26 cellular contexts compared by ENCODE assay signal in the genomic region with DNA sequence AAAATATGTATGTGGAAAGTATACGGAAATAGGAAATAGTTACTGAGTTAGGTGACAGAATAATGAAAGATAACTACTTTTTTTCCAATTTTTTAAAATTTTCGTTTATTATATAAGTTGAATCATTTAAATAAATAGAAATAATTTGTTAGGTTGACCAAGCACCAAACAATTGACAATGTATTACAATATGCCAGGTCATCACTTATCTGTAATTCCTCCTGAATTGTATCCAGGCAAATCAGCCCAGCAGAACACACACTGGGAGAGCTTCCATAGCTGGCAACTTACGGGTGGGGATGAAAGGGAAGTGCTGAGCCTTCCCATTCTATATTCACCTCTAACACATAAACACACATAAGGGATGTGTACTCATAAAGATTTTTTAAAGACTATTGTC. TPM values are rescaled to one million over a fixed set of nuclear protein-coding genes. Genes with fewer than 3 reads are reported as not detected.
DNase-seq lines count a peak whose midpoint lies in the region; ATAC-seq, FAIRE-seq and TF ChIP-seq lines count a peak whose summit lies in the region.
"Had no signal": no experiment of that assay in that cellular context is flagged by ENCODE, and none has a peak within 500 bp of the region (broad histone marks: within the 10 kb centered on the region; RNA-seq: fewer than 3 reads in every experiment).

No MANE protein-coding gene starts in this region.

- FAIRE-seq in HepG2 (lab: Jason Lieb, UNC) (no peak), K562 (lab: Jason Lieb, UNC) (no peak)
- FAIRE-seq: GM12878, GM12892, GM18507, GM19239 had no signal

- H3K36me3 ChIP-seq in HepG2 (replicated peaks in 1 of 2; ENCODE audit: control insufficient read depth in 1 of 2, insufficient read depth in 2 of 2, low read length in 2 of 2) (no peaks in the 10 kb centered on the region), right lobe of liver (no peaks in the 10 kb centered on the region), K562 (ENCODE audit: control insufficient read depth, insufficient read depth, low read length) (no peaks in the 10 kb centered on the region), hepatocyte (replicated peaks; ENCODE audit: insufficient read depth, low read depth) (no peaks in the 10 kb centered on the region)
- H3K36me3 ChIP-seq: BE2C, BLaER1 had no signal

- TF ChIP-seq EP300 in HepG2 (IDR thresholded peaks at IDR 0.05; ENCODE audit: low read depth in 2 of 2, low read length in 2 of 2) (no peak), HepG2 (CRISPR knock-in tag; IDR thresholded peaks at IDR 0.05; ENCODE audit: borderline replicate concordance) (no peak), K562 (IDR thresholded peaks at IDR 0.05; ENCODE audit: low read length) (no peak)

- no peaks in the 10 kb centered on the region for H3K36me3 Mint-ChIP-seq in HFFc6 (ENCODE audit: low read depth)
- H3K36me3 Mint-ChIP-seq: CD14-positive monocyte; CD4-positive, alpha-beta memory T cell; CD4-positive, CD25-positive, alpha-beta regulatory T cell; CD8-positive, alpha-beta memory T cell had no signal

- TF ChIP-seq CTCF in HepG2 (CRISPR knock-in tag; IDR thresholded peaks at IDR 0.05) (no peak), right lobe of liver (IDR thresholded peaks at IDR 0.05) (no peak), K562 (IDR thresholded peaks at IDR 0.05 in 2 of 3, conservative IDR thresholded peaks at IDR 0.05 in 1 of 3; ENCODE audit: insufficient read depth in 2 of 3, low read depth in 1 of 3, low read length in 3 of 3) (no peak), hepatocyte (IDR thresholded peaks at IDR 0.05; ENCODE audit: poor library complexity) (no peak), HFFc6 (IDR thresholded peaks at IDR 0.05) (no peak)

- DNase-seq in HepG2 (ENCODE audit: low spot score) (no peak), right lobe of liver (no peak), K562 (ENCODE audit: extremely low read depth in 1 of 4, low spot score in 3 of 4) (no peak), hepatocyte (ENCODE audit: low spot score) (no peak), HFFc6 (no peak)
- DNase-seq: ACHN; BE2C; C1 segment of cervical spinal cord; CD4-positive, alpha-beta memory T cell; CD4-positive, CD25-positive, alpha-beta regulatory T cell; CD8-positive, alpha-beta memory T cell; COR-L47; DMS 273 treated with DMSO at 0.1 percent for 48 hours; DMS153; DMS53; DMS79; DND-41; EL; GDM1 had no signal

- no peak overlapping the region for H3K9ac ChIP-seq in HepG2 (ENCODE audit: insufficient read depth, low read depth, low read length)
- H3K9ac ChIP-seq in K562 (ENCODE audit: insufficient read depth in 1 of 2, low read depth in 2 of 2, low read length in 2 of 2), result no peak overlapping the region
- H3K9ac ChIP-seq: BLaER1 had no signal

- H3K27ac ChIP-seq in HepG2 (ENCODE audit: extremely low read length, insufficient read depth, low read length), result no peak overlapping the region
- H3K27ac ChIP-seq in right lobe of liver, result no peak overlapping the region
- no peak overlapping the region for H3K27ac ChIP-seq in K562 (ENCODE audit: extremely low read depth, low read depth, low read length)
- H3K27ac ChIP-seq in hepatocyte, result no peak overlapping the region
- H3K27ac ChIP-seq: 22Rv1, BLaER1 had no signal

- peaks cover 3% of the 10 kb centered on the region; the same call in 1 of the 2 replicates for H3K27me3 Mint-ChIP-seq in HFFc6 (ENCODE audit: insufficient read depth)

- intact Hi-C loops in HepG2 (cut with micrococcal nuclease; ENCODE audit: unreplicated experiment), result no loop called here
- intact Hi-C loops in right lobe of liver (cut with DNase I), result no loop called here
- intact Hi-C loops in K562 (cut with micrococcal nuclease), result no loop called here

- H3K4me1 ChIP-seq in HepG2 (ENCODE audit: insufficient read depth, low read length) (no peaks in the 10 kb centered on the region), right lobe of liver (no peaks in the 10 kb centered on the region), K562 (replicated peaks in 1 of 2; ENCODE audit: control insufficient read depth in 2 of 2, insufficient read depth in 2 of 2, low read length in 2 of 2) (no peaks in the 10 kb centered on the region), hepatocyte (ENCODE audit: insufficient read depth) (no peaks in the 10 kb centered on the region)
- H3K4me1 ChIP-seq: BE2C, BLaER1 had no signal

- H3K4me3 Mint-ChIP-seq in HFFc6, result no peak overlapping the region
- H3K4me3 Mint-ChIP-seq: CD14-positive monocyte; CD4-positive, alpha-beta memory T cell; CD4-positive, CD25-positive, alpha-beta regulatory T cell; CD8-positive, alpha-beta memory T cell had no signal

- H3K27me3 ChIP-seq in HepG2 (ENCODE audit: control insufficient read depth in 1 of 2, insufficient read depth in 2 of 2, low read length in 2 of 2), result peaks cover 0 to 3% of the 10 kb centered on the region in 2 experiments; a peak in 1 of 5 replicates
- H3K27me3 ChIP-seq in right lobe of liver, result no peaks in the 10 kb centered on the region
- H3K27me3 ChIP-seq in K562 (ENCODE audit: control insufficient read depth in 2 of 2, insufficient read depth in 2 of 2, low read length in 2 of 2), result peaks cover 5 to 20% of the 10 kb centered on the region in 2 experiments; a peak in 4 of 5 replicates
- no peaks in the 10 kb centered on the region for H3K27me3 ChIP-seq in hepatocyte
- H3K27me3 ChIP-seq: BE2C, BLaER1 had no signal

- no peak overlapping the region for H3K27ac Mint-ChIP-seq in HFFc6
- H3K27ac Mint-ChIP-seq: CD14-positive monocyte; CD4-positive, alpha-beta memory T cell; CD4-positive, CD25-positive, alpha-beta regulatory T cell; CD8-positive, alpha-beta memory T cell had no signal

- CTCF ChIA-PET in HepG2 (lab: Yijun Ruan, JAX; ENCODE audit: low intra/inter-chr PET ratio, low total read pairs), result no interaction called here
- CTCF ChIA-PET in K562 (lab: Yijun Ruan, JAX; ENCODE audit: low intra/inter-chr PET ratio), result no interaction called here

- no peaks in the 10 kb centered on the region for H3K9me3 Mint-ChIP-seq in HFFc6
- H3K9me3 Mint-ChIP-seq: CD14-positive monocyte; CD4-positive, alpha-beta memory T cell; CD8-positive, alpha-beta memory T cell had no signal

- TF ChIP-seq RAD21 in HepG2 (CRISPR knock-in tag; IDR thresholded peaks at IDR 0.05), result no peak
- no peak for TF ChIP-seq RAD21 in K562 (CRISPR knock-in tag; conservative IDR thresholded peaks at IDR 0.05 in 1 of 2, IDR thresholded peaks at IDR 0.05 in 1 of 2)

- H3K4me2 ChIP-seq in HepG2 (ENCODE audit: low read depth, low read length) (no peak overlapping the region), K562 (ENCODE audit: insufficient read depth, low read length) (no peak overlapping the region), hepatocyte (no peak overlapping the region)
- H3K4me2 ChIP-seq: BLaER1 had no signal

- in situ Hi-C loops in HepG2 (cut with HindIII; ENCODE audit: extremely low pct_ligation_motif_present, low pct_unique_long_range_greater_than_20kb) (no loop called here), K562 (cut with MboI) (no loop called here)

- H4K20me1 ChIP-seq in HepG2 (ENCODE audit: insufficient read depth, low read length), result no peaks in the 10 kb centered on the region
- no peaks in the 10 kb centered on the region for H4K20me1 ChIP-seq in K562 (replicated peaks; ENCODE audit: control insufficient read depth, insufficient read depth, low read length)
- H4K20me1 ChIP-seq in hepatocyte (ENCODE audit: insufficient read depth, poor library complexity, severe bottlenecking), result no peaks in the 10 kb centered on the region
- H4K20me1 ChIP-seq: BLaER1 had no signal

- peaks cover 3% of the 10 kb centered on the region for H3K9me1 ChIP-seq in K562 (ENCODE audit: control insufficient read depth, insufficient read depth, low read length)

- H3K79me2 ChIP-seq in HepG2 (ENCODE audit: insufficient read depth, low read length) (no peaks in the 10 kb centered on the region), K562 (ENCODE audit: control insufficient read depth, insufficient read depth, low read length) (no peaks in the 10 kb centered on the region), hepatocyte (no peaks in the 10 kb centered on the region)

- BruUV-seq in HepG2 (replicated peaks; lab: Mats Ljungman, UMichigan) (no TSS peak), K562 (replicated peaks; lab: Mats Ljungman, UMichigan) (no TSS peak)

- no peaks in the 10 kb centered on the region for H3K9me2 ChIP-seq in hepatocyte (replicated peaks; ENCODE audit: insufficient read depth)

- H3K9me3 ChIP-seq in HepG2 (ENCODE audit: low read length), result no peaks in the 10 kb centered on the region
- H3K9me3 ChIP-seq in right lobe of liver, result no peaks in the 10 kb centered on the region
- no peaks in the 10 kb centered on the region for H3K9me3 ChIP-seq in K562 (replicated peaks; ENCODE audit: control insufficient read depth, insufficient read depth, low read depth, low read length)
- no peaks in the 10 kb centered on the region for H3K9me3 ChIP-seq in hepatocyte (ENCODE audit: low read depth)
- H3K9me3 ChIP-seq: BE2C, BLaER1 had no signal

- H3K4me3 ChIP-seq in HepG2 (replicated peaks in 1 of 3; ENCODE audit: insufficient read depth in 1 of 3, low read depth in 2 of 3, low read length in 3 of 3), result no peak overlapping the region
- no peak overlapping the region for H3K4me3 ChIP-seq in right lobe of liver
- no peak overlapping the region for H3K4me3 ChIP-seq in K562
- no peak overlapping the region for H3K4me3 ChIP-seq in hepatocyte
- H3K4me3 ChIP-seq: BLaER1, GM12878 had no signal

- ATAC-seq in HepG2, result no peak
- ATAC-seq in right lobe of liver, result no peak
- no peak for ATAC-seq in K562
- ATAC-seq: GM12878 had no signal

- H2AFZ ChIP-seq in HepG2 (ENCODE audit: low read length) (no peak overlapping the region), K562 (ENCODE audit: low read depth, low read length) (no peak overlapping the region), hepatocyte (no peak overlapping the region)

- no peak for TF ChIP-seq POLR2A in HepG2 (IDR thresholded peaks at IDR 0.05; ENCODE audit: insufficient read depth in 1 of 2, low read depth in 2 of 2, low read length in 2 of 2)
- no peak for TF ChIP-seq POLR2A in right lobe of liver (IDR thresholded peaks at IDR 0.05)
- no peak for TF ChIP-seq POLR2A in K562 (conservative IDR thresholded peaks at IDR 0.05)

- WGBS in HepG2 (ENCODE audit: low lambda C conversion rate), result 42% methylated on average over 3 of the region's 3 CpGs
- WGBS in right lobe of liver (ENCODE audit: insufficient coverage, low coverage, low lambda C conversion rate, missing lambda C conversion rate), result 43% methylated on average over 3 of the region's 3 CpGs
- 3% methylated on average over 3 of the region's 3 CpGs for WGBS in K562 (ENCODE audit: insufficient coverage, low coverage, missing lambda C conversion rate)
- WGBS in hepatocyte (ENCODE audit: low lambda C conversion rate, missing lambda C conversion rate), result 81% methylated on average over 3 of the region's 3 CpGs

- POLR2A ChIA-PET in HepG2 (lab: Yijun Ruan, JAX), result no interaction called here
- POLR2A ChIA-PET in K562 (lab: Yijun Ruan, JAX), result interaction anchor here (0.6 to 1.1 kb wide), 2 partner anchors 12 to 14 kb away, joined by 3 read pairs; no protein-coding TSS in a partner anchor

- H3K4me1 Mint-ChIP-seq in HFFc6 (ENCODE audit: low read depth), result no peaks in the 10 kb centered on the region
- H3K4me1 Mint-ChIP-seq: CD14-positive monocyte; CD4-positive, alpha-beta memory T cell; CD4-positive, CD25-positive, alpha-beta regulatory T cell; CD8-positive, alpha-beta memory T cell had no signal

RNA-seq across cellular contexts. Expression of a gene that starts 40.7 kb away (rescaled TPM):
- total RNA-seq in HepG2 (2016; rRNA removed; fragmentation: Illumina TruSeq; extraction: Trizol) (0.11 and 0.35 TPM in 2 replicates), right lobe of liver (not detected), K562 (2014; rRNA removed) (0.04 TPM in 1 of 2 replicates, not detected in the other), K562 (2014; rRNA removed; fragmentation: Illumina TruSeq; extraction: Trizol) (not detected in 2 replicates), K562 (2015; rRNA removed; fragmentation: Illumina TruSeq; extraction: Trizol) (not detected in 2 replicates), K562 (2021) (not detected in 2 replicates), hepatocyte (5.3 and 8.9 TPM in 2 replicates)
- total RNA-seq in HepG2 (2016; cell fraction: cytosol; rRNA removed; fragmentation: Illumina TruSeq; extraction: Trizol; ENCODE audit: low read depth), result not detected in 2 replicates
- 0.26 and 0.27 TPM in 2 replicates for total RNA-seq in HepG2 (2016; cell fraction: insoluble cytoplasmic fraction; rRNA removed; fragmentation: Illumina TruSeq; extraction: Trizol)
- total RNA-seq in HepG2 (2016; cell fraction: membrane; rRNA removed; fragmentation: Illumina TruSeq; extraction: Trizol), result 0.22 and 0.34 TPM in 2 replicates
- 0.13 and 0.16 TPM in 2 replicates for total RNA-seq in HepG2 (2016; cell fraction: nucleus; rRNA removed; fragmentation: Illumina TruSeq; extraction: Trizol)
- polyA plus RNA-seq in HepG2 (2011; rRNA removed) (0.50 and 0.63 TPM in 2 replicates), K562 (2011; rRNA removed) (0.40 TPM in 1 of 2 replicates, not detected in the other), K562 (2014; fragmentation: Illumina TruSeq; extraction: Trizol) (0.06 and 0.22 TPM in 2 replicates), K562 (2014; fragmentation: Nextera tagmentation; extraction: Ambion mirVana) (under 1 TPM; 0.13 to 0.14 TPM), K562 (2014; rRNA removed) (0.19 TPM in 1 of 2 replicates, not detected in the other), hepatocyte (6.5 and 8.3 TPM in 2 replicates)
- polyA plus RNA-seq in HepG2 (2011; cell fraction: cytosol; rRNA removed), result 0.23 and 0.82 TPM in 2 replicates
- polyA plus RNA-seq in HepG2 (2011; cell fraction: nucleus; rRNA removed), result 0.73 and 0.79 TPM in 2 replicates
- polyA plus RNA-seq in HepG2 (2012), result 0.23 TPM in 1 of 2 replicates, not detected in the other
- polyA plus RNA-seq in HepG2 (2016; cell fraction: cytosol; fragmentation: Illumina TruSeq; extraction: Trizol; ENCODE audit: low read depth), result 0.43 and 0.46 TPM in 2 replicates
- polyA plus RNA-seq in HepG2 (2016; cell fraction: insoluble cytoplasmic fraction; fragmentation: Illumina TruSeq; extraction: Trizol; ENCODE audit: low read depth), result 0.46 and 1.1 TPM in 2 replicates
- polyA plus RNA-seq in HepG2 (2016; cell fraction: membrane; fragmentation: Illumina TruSeq; extraction: Trizol; ENCODE audit: low read depth), result 1.0 and 1.2 TPM in 2 replicates
- polyA plus RNA-seq in HepG2 (2016; cell fraction: nucleus; fragmentation: Illumina TruSeq; extraction: Trizol; ENCODE audit: insufficient read depth, low read depth), result 0.64 and 1.6 TPM in 2 replicates
- 0.40 and 0.62 TPM in 2 replicates for polyA minus RNA-seq in HepG2 (2011; rRNA and poly(A)+ RNA removed; ENCODE audit: low replicate concordance)
- polyA minus RNA-seq in HepG2 (2011; cell fraction: cytosol; rRNA and poly(A)+ RNA removed), result 1.1 TPM in 1 of 2 replicates, not detected in the other
- 0.13 and 0.37 TPM in 2 replicates for polyA minus RNA-seq in HepG2 (2011; cell fraction: nucleus; rRNA and poly(A)+ RNA removed)
- 0.32 TPM in 1 of 2 replicates, not detected in the other for total RNA-seq in K562 (2011; cell fraction: chromatin; rRNA removed; ENCODE audit: low replicate concordance)
- not detected in 2 replicates for total RNA-seq in K562 (2011; cell fraction: nucleolus; rRNA removed)
- 0.37 TPM in 1 of 2 replicates, not detected in the other for total RNA-seq in K562 (2011; cell fraction: nucleoplasm; rRNA removed)
- 0.10 TPM in 1 of 2 replicates, not detected in the other for polyA plus RNA-seq in K562 (2011; cell fraction: cytosol; rRNA removed)
- 0.01 and 0.34 TPM in 2 replicates for polyA plus RNA-seq in K562 (2011; cell fraction: nucleus; rRNA removed)
- 0.17 and 0.18 TPM in 2 replicates for polyA plus RNA-seq in K562 (2012)
- 0.03 and 0.35 TPM in 2 replicates for polyA minus RNA-seq in K562 (2011; rRNA and poly(A)+ RNA removed)
- not detected in 2 replicates for polyA minus RNA-seq in K562 (2011; cell fraction: cytosol; rRNA and poly(A)+ RNA removed)
- 0.11 TPM in 1 of 2 replicates, not detected in the other for polyA minus RNA-seq in K562 (2011; cell fraction: nucleus; rRNA and poly(A)+ RNA removed)
- 1 to 10 TPM; 1.6 to 3.0 (median 1.9) TPM for total RNA-seq in HFFc6 (2021; fragmentation: NEBNext Ultra II Directional; extraction: Animal tissue kit (Norgen Biotek cat#: 25700))
- total RNA-seq: CD4-positive, alpha-beta memory T cell; CD4-positive, CD25-positive, alpha-beta regulatory T cell; CD8-positive, alpha-beta memory T cell; GM12878 had no signal
- polyA plus RNA-seq: CD14-positive monocyte; CD4-positive, alpha-beta memory T cell; CD4-positive, CD25-positive, alpha-beta regulatory T cell; CD8-positive, alpha-beta memory T cell; GM12878 had no signal
